9 cellular contexts compared by ENCODE assay signal in genomic region chr16:79589495-79590134, GRCh38. TPM values are rescaled to one million over a fixed set of nuclear protein-coding genes. Genes with fewer than 3 reads are reported as not detected.
DNase-seq lines count a peak whose midpoint lies in the region; ATAC-seq, FAIRE-seq and TF ChIP-seq lines count a peak whose summit lies in the region.
"Had no signal": no experiment of that assay in that cellular context is flagged by ENCODE, and none has a peak within 500 bp of the region (broad histone marks: within the 10 kb centered on the region; RNA-seq: fewer than 3 reads in every experiment).

No MANE protein-coding gene starts in this region.

- no peak for FAIRE-seq in small intestine (lab: Jason Lieb, UNC)

- no peaks in the 10 kb centered on the region for H3K9me2 ChIP-seq in Loucy (replicated peaks; ENCODE audit: low read depth, low read length)

- no peaks in the 10 kb centered on the region for H3K9me3 ChIP-seq in Loucy (ENCODE audit: insufficient read depth, low read depth, low read length)
- no peaks in the 10 kb centered on the region for H3K9me3 ChIP-seq in duodenal mucosa (ENCODE audit: control insufficient read depth in 1 of 2, low read length in 2 of 2)
- H3K9me3 ChIP-seq in small intestine (ENCODE audit: control insufficient read depth, low read depth), result no peaks in the 10 kb centered on the region

- ATAC-seq in GM19328 (IDR thresholded peaks at IDR 0.05; ENCODE audit: unreplicated experiment) (no peak), GM18873 (IDR thresholded peaks at IDR 0.05; ENCODE audit: low FRiP score, unreplicated experiment) (no peak)

- H3K27ac ChIP-seq in duodenal mucosa (ENCODE audit: low read depth, low read length), result no peak overlapping the region
- peak overlapping the region; percentile 12 for H3K27ac ChIP-seq in layer of hippocampus (ENCODE audit: low read depth, low read length)
- no peak overlapping the region for H3K27ac ChIP-seq in small intestine (ENCODE audit: low read depth in 1 of 2, low read length in 1 of 2)

- H3K4me1 ChIP-seq in Loucy (ENCODE audit: insufficient read depth, low read length, poor library complexity, severe bottlenecking) (no peaks in the 10 kb centered on the region), duodenal mucosa (ENCODE audit: control insufficient read depth in 1 of 2, insufficient read depth in 2 of 2, low read length in 2 of 2) (peaks cover 0 to 9% of the 10 kb centered on the region in 2 donors), small intestine (ENCODE audit: control insufficient read depth in 2 of 2, insufficient read depth in 1 of 2, low read depth in 1 of 2, low read length in 1 of 2) (peaks cover 0 to 2% of the 10 kb centered on the region in 2 donors)

- DNase-seq in small intestine (no peak), NCI-H187 (lab: John Stamatoyannopoulos, UW) (no peak), H4 (ENCODE audit: low spot score) (no peak)
- DNase-seq: MM.1S had no signal

- WGBS in small intestine, 3 donors, result 13 to 22% (median 21%) methylated on average over 46 to 48 of the region's 48 CpGs

- no peaks in the 10 kb centered on the region for H3K27me3 ChIP-seq in Loucy (ENCODE audit: insufficient read depth, low read length, poor library complexity, severe bottlenecking)
- peaks cover 0 to 8% of the 10 kb centered on the region in 2 donors for H3K27me3 ChIP-seq in duodenal mucosa (ENCODE audit: control insufficient read depth in 1 of 2, insufficient read depth in 2 of 2, low read length in 2 of 2)
- no peaks in the 10 kb centered on the region for H3K27me3 ChIP-seq in layer of hippocampus (ENCODE audit: control insufficient read depth, insufficient read depth, low read length)
- H3K27me3 ChIP-seq in small intestine (ENCODE audit: control insufficient read depth in 2 of 2, insufficient read depth in 2 of 2, low read length in 2 of 2), result no peaks in the 10 kb centered on the region

- H4K20me1 ChIP-seq in Loucy (ENCODE audit: insufficient read depth, low read length, poor library complexity, severe bottlenecking), result no peaks in the 10 kb centered on the region

- H3K4me2 ChIP-seq in Loucy (ENCODE audit: low read depth, low read length, poor library complexity, severe bottlenecking), result peak overlapping the region; percentile 35

- no peak overlapping the region for H3K9ac ChIP-seq in Loucy (ENCODE audit: low read depth, low read length, poor library complexity, severe bottlenecking)
- peak overlapping the region in 1 of 2 donors; percentile 23 for H3K9ac ChIP-seq in duodenal mucosa (ENCODE audit: low read depth in 1 of 2, low read length in 2 of 2)

- TF ChIP-seq CTCF in Loucy (conservative IDR thresholded peaks at IDR 0.05; ENCODE audit: low read length), result no peak

- H3K4me3 ChIP-seq in Loucy (ENCODE audit: low read length, poor library complexity, severe bottlenecking) (peak overlapping the region; percentile 28), duodenal mucosa (ENCODE audit: low read depth in 1 of 2, low read length in 2 of 2) (peak overlapping the region; percentile 18 to 51), small intestine (ENCODE audit: low read depth in 1 of 2, low read length in 2 of 2) (peak overlapping the region; percentile 4 to 27)

- no peaks in the 10 kb centered on the region for H3F3A ChIP-seq in Loucy (ENCODE audit: low read depth)

- H3K36me3 ChIP-seq in Loucy (ENCODE audit: insufficient read depth, low read length) (no peaks in the 10 kb centered on the region), duodenal mucosa (ENCODE audit: control insufficient read depth in 1 of 2, insufficient read depth in 2 of 2, low read length in 2 of 2) (peaks cover 0 to 5% of the 10 kb centered on the region in 2 donors), small intestine (ENCODE audit: control insufficient read depth in 2 of 2, insufficient read depth in 2 of 2, low read length in 2 of 2) (peaks cover 0 to 3% of the 10 kb centered on the region in 2 donors)

- no peak overlapping the region for H2AFZ ChIP-seq in Loucy (ENCODE audit: low read length)

- H3K79me2 ChIP-seq in Loucy (ENCODE audit: insufficient read depth, low read length), result no peaks in the 10 kb centered on the region

RNA-seq across cellular contexts. Expression of gene MAF, which starts 10.9 kb away (rescaled TPM):
- polyA plus RNA-seq in small intestine, result 10 to 100 TPM; 23.7 to 65.9 (median 59.5) TPM
- total RNA-seq in H4 (2014; rRNA removed; shearing (Covaris generic)), result 6.6 and 7.9 TPM in 2 replicates
